Comparison of ENCODE assay signal across 2 cellular contexts in genomic region chr9:111483419-111483861, GRCh38.
TF ChIP-seq lines count a peak whose summit lies in the region.

No MANE protein-coding gene starts in this region.

TF ChIP-seq in K562, 482 proteins besides CTCF, POLR2A, EP300 and RAD21 (continued from another document):
- no peak; the same call in 1 of the 2 replicates for TF ChIP-seq ZBTB7A (IDR thresholded peaks at IDR 0.05; ENCODE audit: borderline replicate concordance, control insufficient read depth, low read depth, low read length)
- TF ChIP-seq ZNF561 (CRISPR knock-in tag; conservative IDR thresholded peaks at IDR 0.05) = no peak
- no peak for TF ChIP-seq ZFX (CRISPR knock-in tag; IDR thresholded peaks at IDR 0.05)
- TF ChIP-seq TAF1 (IDR thresholded peaks at IDR 0.05; ENCODE audit: control insufficient read depth, extremely low read depth, insufficient read depth, low read length, severe bottlenecking) = peak; percentile 6
- TF ChIP-seq YY1 (IDR thresholded peaks at IDR 0.05; ENCODE audit: borderline replicate concordance in 1 of 3, control insufficient read depth in 1 of 3, extremely low read depth in 1 of 3, insufficient read depth in 3 of 3, insufficient read length in 1 of 3, insufficient replicate concordance in 2 of 3, low read depth in 1 of 3, low read length in 2 of 3) = peak; percentile 18 to 76 (median 75)
- peak; percentile 68 for TF ChIP-seq RBBP5 (IDR thresholded peaks at IDR 0.05; ENCODE audit: borderline replicate concordance, insufficient read depth, low read length, poor library complexity, severe bottlenecking)
- TF ChIP-seq HMGN3 (IDR thresholded peaks at IDR 0.05; ENCODE audit: borderline replicate concordance, extremely low read depth, insufficient read length, low read depth, low read length) = peak; percentile 34
- no peak for TF ChIP-seq ZNF740 (CRISPR knock-in tag; IDR thresholded peaks at IDR 0.05)
- TF ChIP-seq ZNF740 (tag; IDR thresholded peaks at IDR 0.05) = peak in 1 of 2 experiments; percentile 50; a peak in 1 of 4 replicates
- TF ChIP-seq CBX5 (IDR thresholded peaks at IDR 0.05; ENCODE audit: borderline replicate concordance, low read depth) = no peak
- no peak for TF ChIP-seq E2F8 (IDR thresholded peaks at IDR 0.05; ENCODE audit: low read depth, partially characterized antibody)
- peak; percentile 47; the same call in 1 of the 2 replicates for TF ChIP-seq PHF8 (IDR thresholded peaks at IDR 0.05; ENCODE audit: borderline replicate concordance, low read length)
- no peak for TF ChIP-seq ZNF445 (CRISPR knock-in tag; IDR thresholded peaks at IDR 0.05; ENCODE audit: low read depth)
- TF ChIP-seq RBFOX2 (IDR thresholded peaks at IDR 0.05; ENCODE audit: low read depth, low read length) = peak; percentile 66
- TF ChIP-seq RB1 (IDR thresholded peaks at IDR 0.05; ENCODE audit: low read depth) = 0 out of 2 replicates have a peak, but pooled peaks have one; percentile 28
- TF ChIP-seq PTTG1 (tag; IDR thresholded peaks at IDR 0.05; ENCODE audit: low read depth) = no peak
TF ChIP-seq in K562: peak in this region for 9.

TF ChIP-seq in liver, 16 proteins besides CTCF, POLR2A, EP300 and RAD21 (continued from another document):
- TF ChIP-seq GABPA (IDR thresholded peaks at IDR 0.05 in 1 of 2, conservative IDR thresholded peaks at IDR 0.05 in 1 of 2) (no peak), SP1 (IDR thresholded peaks at IDR 0.05) (no peak), JUND (IDR thresholded peaks at IDR 0.05) (no peak), TAF1 (conservative IDR thresholded peaks at IDR 0.05) (no peak), FOXA2 (IDR thresholded peaks at IDR 0.05) (no peak), FOXA1 (IDR thresholded peaks at IDR 0.05) (no peak), REST (IDR thresholded peaks at IDR 0.05) (no peak), NR2F2 (IDR thresholded peaks at IDR 0.05) (no peak), HNF4G (IDR thresholded peaks at IDR 0.05) (no peak), YY1 (IDR thresholded peaks at IDR 0.05) (no peak), HNF4A (conservative IDR thresholded peaks at IDR 0.05) (no peak)
